ENCODE assay signal across 19 cellular contexts in genomic region chr6:11615214-11615602, GRCh38.
A peak's percentile ranks its signal among the peaks of the same experiment; 100 is the strongest.
DNase-seq lines count a peak whose midpoint lies in the region; ATAC-seq, FAIRE-seq and TF ChIP-seq lines count a peak whose summit lies in the region.
"Had no signal": no experiment of that assay in that cellular context is flagged by ENCODE, and none has a peak within 500 bp of the region (broad histone marks: within the 10 kb centered on the region; RNA-seq: fewer than 3 reads in every experiment).

No MANE protein-coding gene starts in this region.

- TF ChIP-seq CTCF in left ventricle myocardium inferior (IDR thresholded peaks at IDR 0.05; ENCODE audit: borderline replicate concordance) (no peak), right atrium auricular region (IDR thresholded peaks at IDR 0.05) (no peak), astrocyte (IDR thresholded peaks at IDR 0.05; ENCODE audit: insufficient read depth, low read depth, low read length) (no peak), gastroesophageal sphincter (IDR thresholded peaks at IDR 0.05) (no peak), GM10248 (IDR thresholded peaks at IDR 0.05; ENCODE audit: control extremely low read depth, extremely low read depth, low read depth, missing control alignments) (no peak)

- H3K27ac ChIP-seq in left ventricle myocardium inferior (replicated peaks) (peak overlapping the region; percentile 40), right atrium auricular region (no peak overlapping the region), astrocyte (ENCODE audit: low read depth, low read length) (peak overlapping the region; percentile 99), gastroesophageal sphincter (peak overlapping the region in 3 of 4 donors; percentile 23 to 61 (median 46))
- H3K27ac ChIP-seq: spleen had no signal

- 88 to 100% methylated on average over 1 to 5 of the region's 5 CpGs for WGBS in gastroesophageal sphincter (ENCODE audit: low coverage in 1 of 2), 2 donors

- peak overlapping the region; percentile 63 for H3K4me2 ChIP-seq in astrocyte (ENCODE audit: low read length)

- H3K36me3 ChIP-seq in left ventricle myocardium inferior: no peaks in the 10 kb centered on the region
- H3K36me3 ChIP-seq in right atrium auricular region: no peaks in the 10 kb centered on the region
- H3K36me3 ChIP-seq in astrocyte (ENCODE audit: insufficient read depth, low read length): no peaks in the 10 kb centered on the region
- no peaks in the 10 kb centered on the region for H3K36me3 ChIP-seq in gastroesophageal sphincter
- H3K36me3 ChIP-seq: heart left ventricle, spleen, stomach had no signal

- H3K9me3 ChIP-seq in left ventricle myocardium inferior (replicated peaks) (no peaks in the 10 kb centered on the region), right atrium auricular region (no peaks in the 10 kb centered on the region), astrocyte (ENCODE audit: insufficient read depth, low read depth, low read length) (no peaks in the 10 kb centered on the region), gastroesophageal sphincter (no peaks in the 10 kb centered on the region)
- H3K9me3 ChIP-seq: heart left ventricle, spleen, stomach had no signal

- POLR2A ChIA-PET in GM10248 (lab: Yijun Ruan, JAX): no interaction called here

- H3K4me3 Mint-ChIP-seq in astrocyte (ENCODE audit: unreplicated experiment): no peak overlapping the region
- H3K4me3 Mint-ChIP-seq in activated naive CD4-positive, alpha-beta T cell treated with anti-CD3 and anti-CD28 coated beads for 36 hours: no peak overlapping the region
- H3K4me3 Mint-ChIP-seq: CD8-positive, alpha-beta memory T cell; effector memory CD8-positive, alpha-beta T cell had no signal

- TF ChIP-seq EP300 in gastroesophageal sphincter (IDR thresholded peaks at IDR 0.05): no peak

- TF ChIP-seq POLR2A in gastroesophageal sphincter (IDR thresholded peaks at IDR 0.05): no peak

- peak overlapping the region; percentile 97 for H3K27ac Mint-ChIP-seq in astrocyte (ENCODE audit: unreplicated experiment)
- H3K27ac Mint-ChIP-seq in activated naive CD4-positive, alpha-beta T cell treated with anti-CD3 and anti-CD28 coated beads for 36 hours: no peak overlapping the region
- H3K27ac Mint-ChIP-seq: CD8-positive, alpha-beta memory T cell; effector memory CD8-positive, alpha-beta T cell had no signal

- H3K27me3 ChIP-seq in left ventricle myocardium inferior (ENCODE audit: low read depth) (no peaks in the 10 kb centered on the region), right atrium auricular region (no peaks in the 10 kb centered on the region), astrocyte (ENCODE audit: insufficient read depth, low read length) (no peaks in the 10 kb centered on the region), gastroesophageal sphincter (no peaks in the 10 kb centered on the region)
- H3K27me3 ChIP-seq: heart left ventricle, spleen, stomach had no signal

- no peak overlapping the region for H3K4me3 ChIP-seq in left ventricle myocardium inferior
- no peak overlapping the region for H3K4me3 ChIP-seq in right atrium auricular region
- H3K4me3 ChIP-seq in astrocyte (ENCODE audit: insufficient read depth, low read depth, low read length): no peak overlapping the region
- H3K4me3 ChIP-seq in gastroesophageal sphincter: no peak overlapping the region
- H3K4me3 ChIP-seq: heart left ventricle, spleen, stomach had no signal

- H3K36me3 Mint-ChIP-seq in astrocyte (ENCODE audit: low read depth, unreplicated experiment): no peaks in the 10 kb centered on the region
- no peaks in the 10 kb centered on the region for H3K36me3 Mint-ChIP-seq in activated naive CD4-positive, alpha-beta T cell treated with anti-CD3 and anti-CD28 coated beads for 36 hours (ENCODE audit: low read depth)
- H3K36me3 Mint-ChIP-seq: CD8-positive, alpha-beta memory T cell had no signal

- H3K4me1 ChIP-seq in left ventricle myocardium inferior (peaks cover 2% of the 10 kb centered on the region), right atrium auricular region (peaks cover 0 to 8% of the 10 kb centered on the region in 2 donors), astrocyte (ENCODE audit: insufficient read depth, low read length) (peaks cover 44% of the 10 kb centered on the region), gastroesophageal sphincter (peaks cover 0 to 12% (median 0%) of the 10 kb centered on the region in 3 donors)

- intact Hi-C loops in left ventricle myocardium inferior (cut with micrococcal nuclease): no loop called here
- intact Hi-C loops in activated naive CD4-positive, alpha-beta T cell treated with anti-CD3 and anti-CD28 coated beads for 36 hours (cut with micrococcal nuclease): no loop called here

- no peaks in the 10 kb centered on the region for H3K79me2 ChIP-seq in astrocyte (ENCODE audit: insufficient read depth, low read length)

- no peak for DNase-seq in left ventricle myocardium inferior
- DNase-seq in right atrium auricular region (ENCODE audit: low spot score): no peak
- DNase-seq in astrocyte (ENCODE audit: low read depth): peak; percentile 81
- no peak for DNase-seq in GM10248 (ENCODE audit: extremely low spot score)
- no peak for DNase-seq in activated naive CD4-positive, alpha-beta T cell treated with anti-CD3 and anti-CD28 coated beads for 36 hours
- no peak for DNase-seq in GOT3 (lab: John Stamatoyannopoulos, UW)
- DNase-seq in activated T-cell treated with anti-CD3 and anti-CD28 coated beads for 4 hours: no peak
- DNase-seq: activated naive CD4-positive, alpha-beta T cell; CD8-positive, alpha-beta memory T cell; effector memory CD8-positive, alpha-beta T cell; heart left ventricle; NCI-H187; NCI-H526; occipital lobe; spleen; stomach had no signal

- peaks cover 38% of the 10 kb centered on the region for H3K4me1 Mint-ChIP-seq in astrocyte (ENCODE audit: low read depth, unreplicated experiment)
- no peaks in the 10 kb centered on the region for H3K4me1 Mint-ChIP-seq in activated naive CD4-positive, alpha-beta T cell treated with anti-CD3 and anti-CD28 coated beads for 36 hours (ENCODE audit: low read depth)
- H3K4me1 Mint-ChIP-seq: CD8-positive, alpha-beta memory T cell had no signal

- ATAC-seq in gastroesophageal sphincter: no peak
- ATAC-seq: effector memory CD8-positive, alpha-beta T cell; heart left ventricle had no signal

- H2AFZ ChIP-seq in astrocyte (ENCODE audit: low read depth, low read length): no peak overlapping the region

- H3K27me3 Mint-ChIP-seq in astrocyte (ENCODE audit: low read depth, unreplicated experiment): no peaks in the 10 kb centered on the region
- no peaks in the 10 kb centered on the region for H3K27me3 Mint-ChIP-seq in activated naive CD4-positive, alpha-beta T cell treated with anti-CD3 and anti-CD28 coated beads for 36 hours (ENCODE audit: low read depth)

- peak; percentile 55 for FAIRE-seq in astrocyte (lab: Jason Lieb, UNC)
- FAIRE-seq: A204.1, keratinocyte had no signal

- H4K20me1 ChIP-seq in astrocyte (ENCODE audit: insufficient read depth, low read length): no peaks in the 10 kb centered on the region

- H3K9ac ChIP-seq in astrocyte (ENCODE audit: low read length): peak overlapping the region; percentile 82

- CTCF ChIA-PET in GM10248 (lab: Yijun Ruan, JAX): interaction anchor here (0.9 to 1.7 kb wide), 5 partner anchors 10 to 1023 kb away, joined by 3 to 5 read pairs (median 4); partner anchors contain the start of gene EDN1
- CTCF ChIA-PET in activated naive CD4-positive, alpha-beta T cell treated with anti-CD3 and anti-CD28 coated beads for 36 hours (lab: Charles Lee): interaction anchor here (2.0 kb wide), 1 partner anchor 40 kb away, joined by 8 read pairs; no protein-coding TSS in a partner anchor

- H3K9me3 Mint-ChIP-seq in astrocyte (ENCODE audit: unreplicated experiment): no peaks in the 10 kb centered on the region
- no peaks in the 10 kb centered on the region for H3K9me3 Mint-ChIP-seq in activated naive CD4-positive, alpha-beta T cell treated with anti-CD3 and anti-CD28 coated beads for 36 hours
- H3K9me3 Mint-ChIP-seq: CD8-positive, alpha-beta memory T cell; effector memory CD8-positive, alpha-beta T cell had no signal

Comparison
In these comparisons a context has a peak if more than half of its experiments do, and no peak if none do; other contexts are left out.
1. H3K27ac ChIP-seq: peak in left ventricle myocardium inferior (single experiment), astrocyte (single experiment) and gastroesophageal sphincter (3 of 4); none in right atrium auricular region (0 of 2).